In the genomic region with DNA sequence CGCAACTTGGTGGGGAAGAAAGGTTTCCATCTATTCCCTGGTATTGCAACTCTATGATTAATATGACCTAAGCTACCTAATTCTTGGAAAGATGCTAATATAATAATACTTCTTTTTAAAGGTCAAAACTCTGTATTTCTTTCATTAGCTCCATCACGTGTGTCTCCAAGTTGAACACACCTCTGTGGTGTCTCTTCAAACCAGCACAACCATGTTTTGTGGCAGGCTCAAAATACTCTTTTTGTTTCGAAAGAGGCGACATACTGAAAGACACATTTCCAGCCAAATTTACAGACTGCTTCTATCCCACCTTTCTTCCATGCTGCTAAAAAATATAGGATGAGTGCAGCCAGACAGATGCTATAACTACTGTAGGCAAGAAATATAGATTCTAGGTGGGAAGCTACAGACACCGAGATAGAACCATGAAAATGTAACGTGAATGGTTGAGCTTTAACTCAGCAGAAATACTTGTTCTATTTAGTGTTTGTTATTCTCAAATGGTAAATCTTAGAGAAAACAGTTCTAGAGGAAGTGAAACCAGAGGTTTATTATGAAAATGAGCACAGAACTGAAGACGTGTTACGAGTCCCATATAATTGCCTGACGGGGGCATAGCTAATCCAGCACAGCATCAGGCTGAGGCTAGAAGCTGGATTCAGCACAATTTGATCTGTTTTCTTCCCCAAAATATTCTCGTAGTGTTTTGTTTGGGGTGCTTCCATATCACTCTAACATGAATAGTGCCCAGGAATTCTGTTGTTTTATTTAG, we compare ENCODE assay signal across 13 cellular contexts.
DNase-seq lines count a peak whose midpoint lies in the region; ATAC-seq and TF ChIP-seq lines count a peak whose summit lies in the region.
"Had no signal": no experiment of that assay in that cellular context is flagged by ENCODE, and none has a peak within 500 bp of the region (broad histone marks: within the 10 kb centered on the region; RNA-seq: fewer than 3 reads in every experiment).

No MANE protein-coding gene starts in this region.

- H3K9me2 ChIP-seq in DOHH2 (replicated peaks; ENCODE audit: control insufficient read depth, low read length): no peaks in the 10 kb centered on the region

- no peak overlapping the region for H3K4me3 ChIP-seq in DOHH2 (ENCODE audit: low read length)
- no peak overlapping the region for H3K4me3 ChIP-seq in dorsolateral prefrontal cortex
- H3K4me3 ChIP-seq: spleen had no signal

- no peaks in the 10 kb centered on the region for H4K20me1 ChIP-seq in DOHH2 (ENCODE audit: control insufficient read depth, insufficient read depth, low read depth, low read length)

- no peaks in the 10 kb centered on the region for H3K9me3 ChIP-seq in DOHH2 (ENCODE audit: control insufficient read depth, insufficient read depth, low read length)
- H3K9me3 ChIP-seq: spleen had no signal

- H3K79me2 ChIP-seq in DOHH2 (ENCODE audit: control insufficient read depth, low read length): no peaks in the 10 kb centered on the region

- H3K27ac ChIP-seq in DOHH2 (ENCODE audit: low read depth, low read length) (no peak overlapping the region), dorsolateral prefrontal cortex (no peak overlapping the region)
- H3K27ac ChIP-seq: spleen had no signal

- no peaks in the 10 kb centered on the region for H3K27me3 ChIP-seq in DOHH2 (ENCODE audit: control insufficient read depth, low read length)
- no peaks in the 10 kb centered on the region for H3K27me3 ChIP-seq in dorsolateral prefrontal cortex
- H3K27me3 ChIP-seq: spleen had no signal

- intact Hi-C loops in dorsolateral prefrontal cortex (cut with DNase I): no loop called here

- no peaks in the 10 kb centered on the region for H3F3A ChIP-seq in DOHH2 (ENCODE audit: control insufficient read depth, insufficient read depth)

- H3K36me3 ChIP-seq in DOHH2 (ENCODE audit: control insufficient read depth, low read length): no peaks in the 10 kb centered on the region
- H3K36me3 ChIP-seq: spleen had no signal

- DNase-seq in activated CD4-positive, CD25-positive, alpha-beta regulatory T cell (lab: John Stamatoyannopoulos, UW): no peak
- DNase-seq in dorsolateral prefrontal cortex: no peak
- no peak for DNase-seq in globus pallidus (ENCODE audit: low spot score)
- DNase-seq in cerebellar cortex (ENCODE audit: low spot score): no peak
- DNase-seq: ACHN; naive thymus-derived CD4-positive, alpha-beta T cell; NCI-H1105 treated with DMSO at 0.1 percent for 48 hours; spleen had no signal

- peaks cover 10% of the 10 kb centered on the region for H3K4me1 ChIP-seq in DOHH2 (ENCODE audit: control insufficient read depth, low read length)
- H3K4me1 ChIP-seq: spleen had no signal

- peak overlapping the region; percentile 38 for H3K4me2 ChIP-seq in DOHH2 (ENCODE audit: low read length)

- ATAC-seq in GM19438 (IDR thresholded peaks at IDR 0.05; ENCODE audit: low read depth, unreplicated experiment) (peak; percentile 98), HG02852 (IDR thresholded peaks at IDR 0.05; ENCODE audit: unreplicated experiment) (peak; percentile 95), HG03565 (IDR thresholded peaks at IDR 0.05; ENCODE audit: unreplicated experiment) (peak; percentile 93)
- ATAC-seq: naive thymus-derived CD4-positive, alpha-beta T cell; stimulated activated effector memory CD8-positive, alpha-beta T cell treated with anti-CD3 and anti-CD28 coated beads, Interleukin-12 subunit alpha, Interleukin-12 subunit beta, amount 100 ng/mL, for 72 hours had no signal

- TF ChIP-seq CTCF in DOHH2 (IDR thresholded peaks at IDR 0.05; ENCODE audit: low read depth, low read length, poor library complexity, severe bottlenecking) (no peak), dorsolateral prefrontal cortex (IDR thresholded peaks at IDR 0.05 in 54 of 56, conservative IDR thresholded peaks at IDR 0.05 in 2 of 56; ENCODE audit: low read depth in 1 of 56, partially characterized antibody in 56 of 56) (no peak)
